8 cellular contexts compared by ENCODE assay signal in the genomic region with DNA sequence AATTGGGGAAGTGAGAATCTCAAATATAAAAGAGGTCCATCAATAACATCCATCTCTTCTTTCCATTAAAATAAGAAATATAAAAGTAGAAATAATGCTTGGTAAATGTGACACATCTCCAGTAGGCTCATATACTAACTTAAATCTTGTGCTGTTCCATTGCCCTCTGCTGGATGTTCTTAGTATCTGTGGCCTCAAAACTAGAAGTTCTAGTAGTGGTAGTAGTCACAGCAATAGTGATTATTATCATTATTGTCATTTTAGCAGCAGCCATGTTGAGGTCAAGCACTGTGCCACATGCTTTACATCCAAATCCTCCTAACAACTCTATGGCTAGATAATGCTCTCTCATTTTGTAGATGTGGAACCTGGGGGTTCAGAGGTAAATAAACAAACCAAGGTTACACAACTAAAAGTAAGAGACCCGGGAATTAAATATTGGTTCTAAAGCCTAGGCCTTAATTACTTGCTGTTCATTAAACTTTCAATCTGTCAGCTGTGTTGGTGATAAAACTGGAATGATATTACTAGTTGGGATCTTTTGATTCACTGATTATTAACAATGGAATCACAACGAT. TPM values are rescaled to one million over a fixed set of nuclear protein-coding genes. Genes with fewer than 3 reads are reported as not detected.
DNase-seq lines count a peak whose midpoint lies in the region; ATAC-seq, FAIRE-seq and TF ChIP-seq lines count a peak whose summit lies in the region.

No MANE protein-coding gene starts in this region.

- FAIRE-seq in endothelial cell of umbilical vein (lab: Jason Lieb, UNC) = peak; percentile 90

- H3K9me1 ChIP-seq in endothelial cell of umbilical vein (replicated peaks; ENCODE audit: control insufficient read depth, extremely low read depth, insufficient read depth, low read length) = no peaks in the 10 kb centered on the region

- no peaks in the 10 kb centered on the region for H3K9me2 ChIP-seq in SU-DHL-6 (replicated peaks; ENCODE audit: insufficient read depth, low read length)

- H3K9me3 ChIP-seq in SU-DHL-6 (ENCODE audit: insufficient read depth, low read length) (no peaks in the 10 kb centered on the region), endothelial cell of umbilical vein (replicated peaks; ENCODE audit: control insufficient read depth, insufficient read depth, low read length) (no peaks in the 10 kb centered on the region)

- POLR2A ChIA-PET in endothelial cell of umbilical vein (lab: Charles Lee) = no interaction called here

- CTCF ChIA-PET in endothelial cell of umbilical vein (lab: Charles Lee) = interaction anchor here (0.9 to 4.9 kb wide), 13 partner anchors 30 to 408 kb away, joined by 3 to 72 read pairs (median 7); a partner anchor contains a TSS

- H3K27ac ChIP-seq in SU-DHL-6 (ENCODE audit: low read depth, low read length) = no peak overlapping the region
- H3K27ac ChIP-seq in endothelial cell of umbilical vein (ENCODE audit: insufficient read depth, low read depth, low read length) = no peak overlapping the region

- peak; percentile 49 for ATAC-seq in HG02852 (IDR thresholded peaks at IDR 0.05; ENCODE audit: unreplicated experiment)

- DNase-seq in A172 (ENCODE audit: low spot score) = peak; percentile 69
- peak; percentile 8 for DNase-seq in GM04503 (ENCODE audit: low read depth)
- peak; percentile 60 for DNase-seq in NCI-H1436 treated with DMSO at 0.1 percent for 48 hours (lab: John Stamatoyannopoulos, UW)
- DNase-seq in endothelial cell of umbilical vein (ENCODE audit: low read depth, low spot score) = peak; percentile 79
- DNase-seq in middle frontal gyrus (ENCODE audit: extremely low spot score, low spot score) = peak; percentile 61
- no peak for DNase-seq in NK-92 treated with Interleukin-12 subunit alpha and Interleukin-12 subunit beta, amount 100 ng/mL, for 24 hours (lab: John Stamatoyannopoulos, UW)

- intact Hi-C loops in endothelial cell of umbilical vein (cut with micrococcal nuclease) = loop anchor here (1.0 to 2.0 kb wide), 6 partner anchors 82 to 407 kb away; no protein-coding TSS in a partner anchor

- dilution Hi-C loops in endothelial cell of umbilical vein (cut with MboI; ENCODE audit: extremely low pct_ligation_motif_present, low sequenced_read_pairs) = no loop called here

- no peaks in the 10 kb centered on the region for H3K27me3 ChIP-seq in SU-DHL-6 (ENCODE audit: low read length)
- H3K27me3 ChIP-seq in endothelial cell of umbilical vein (ENCODE audit: control insufficient read depth in 2 of 2, insufficient read depth in 2 of 2, low read length in 2 of 2) = no peaks in the 10 kb centered on the region

- peak; percentile 89 for TF ChIP-seq CTCF in SU-DHL-6 (IDR thresholded peaks at IDR 0.05; ENCODE audit: insufficient read depth, low read length, poor library complexity, severe bottlenecking)
- TF ChIP-seq CTCF in endothelial cell of umbilical vein (IDR thresholded peaks at IDR 0.05; ENCODE audit: extremely low read depth in 1 of 2, insufficient read depth in 1 of 2, low read depth in 1 of 2, low read length in 2 of 2) = peak; percentile 45 to 52

- H3K4me1 ChIP-seq in endothelial cell of umbilical vein (ENCODE audit: control insufficient read depth, extremely low read depth, insufficient read depth, low read length) = no peaks in the 10 kb centered on the region

- TF ChIP-seq POLR2A in endothelial cell of umbilical vein (IDR thresholded peaks at IDR 0.05; ENCODE audit: low read depth, low read length) = no peak

- H2AFZ ChIP-seq in SU-DHL-6 (ENCODE audit: low read depth, low read length, severe bottlenecking) = peak overlapping the region; percentile 81
- H2AFZ ChIP-seq in endothelial cell of umbilical vein (ENCODE audit: low read depth, low read length) = no peak overlapping the region

- no TSS peak for BruUV-seq in endothelial cell of umbilical vein (replicated peaks; lab: Mats Ljungman, UMichigan)

- peaks cover 8% of the 10 kb centered on the region; the same call in 1 of the 2 replicates for H3F3A ChIP-seq in SU-DHL-6 (ENCODE audit: insufficient read depth)

- H3K4me2 ChIP-seq in SU-DHL-6 (ENCODE audit: low read depth, low read length, poor library complexity, severe bottlenecking) (no peak overlapping the region), endothelial cell of umbilical vein (ENCODE audit: insufficient read depth, low read length) (no peak overlapping the region)

- H3K79me2 ChIP-seq in SU-DHL-6 (ENCODE audit: insufficient read depth, low read length) = no peaks in the 10 kb centered on the region
- H3K79me2 ChIP-seq in endothelial cell of umbilical vein (ENCODE audit: control insufficient read depth, insufficient read depth, low read length) = no peaks in the 10 kb centered on the region

- no peak overlapping the region for H3K9ac ChIP-seq in SU-DHL-6 (ENCODE audit: low read length)
- H3K9ac ChIP-seq in endothelial cell of umbilical vein (replicated peaks; ENCODE audit: extremely low read depth, insufficient read depth, low read length) = no peak overlapping the region

- H4K20me1 ChIP-seq in SU-DHL-6 (ENCODE audit: low read depth, low read length) (no peaks in the 10 kb centered on the region), endothelial cell of umbilical vein (replicated peaks; ENCODE audit: control insufficient read depth, extremely low read depth, insufficient read depth, low read length) (no peaks in the 10 kb centered on the region)

- H3K4me3 ChIP-seq in SU-DHL-6 (ENCODE audit: insufficient read depth, low read length, poor library complexity, severe bottlenecking) = no peak overlapping the region
- no peak overlapping the region for H3K4me3 ChIP-seq in endothelial cell of umbilical vein (replicated peaks in 1 of 3; ENCODE audit: insufficient read depth in 1 of 3, low read depth in 1 of 3, low read length in 3 of 3)

- no peaks in the 10 kb centered on the region for H3K36me3 ChIP-seq in SU-DHL-6 (ENCODE audit: low read length)
- H3K36me3 ChIP-seq in endothelial cell of umbilical vein (ENCODE audit: control insufficient read depth in 2 of 2, extremely low read depth in 1 of 2, insufficient read depth in 2 of 2, low read length in 2 of 2) = no peaks in the 10 kb centered on the region

TF ChIP-seq in endothelial cell of umbilical vein, 7 proteins besides CTCF, POLR2A, EP300 and RAD21:
- no peak for TF ChIP-seq MYC (IDR thresholded peaks at IDR 0.05; ENCODE audit: low read depth, low read length)
- TF ChIP-seq FOS (IDR thresholded peaks at IDR 0.05; ENCODE audit: borderline replicate concordance, insufficient read depth, low read length) = no peak
- peak; percentile 3 for TF ChIP-seq JUN (IDR thresholded peaks at IDR 0.05; ENCODE audit: borderline replicate concordance, insufficient read depth, insufficient read length, low read depth)
- TF ChIP-seq GATA2 (IDR thresholded peaks at IDR 0.05; ENCODE audit: insufficient read depth, insufficient read length, low read depth, low read length) = no peak
- TF ChIP-seq EZH2 (IDR thresholded peaks at IDR 0.05; ENCODE audit: borderline replicate concordance, low read depth, low read length, severe bottlenecking) = no peak

RNA-seq across cellular contexts. Expression of a gene that starts 20.2 kb away (rescaled TPM):
- not detected in 2 replicates for total RNA-seq in A172 (2014; rRNA removed; shearing (Covaris generic))
- total RNA-seq in endothelial cell of umbilical vein = not detected in 2 replicates
- polyA plus RNA-seq in endothelial cell of umbilical vein = not detected in 2 replicates
- not detected in 2 replicates for polyA plus RNA-seq in endothelial cell of umbilical vein (2011; cell fraction: cytosol; rRNA removed)
- polyA plus RNA-seq in endothelial cell of umbilical vein (2011; cell fraction: nucleus; rRNA removed) = not detected in 2 replicates
- not detected in 2 replicates for polyA plus RNA-seq in endothelial cell of umbilical vein (2012)
- not detected in 2 replicates for polyA minus RNA-seq in endothelial cell of umbilical vein
- polyA minus RNA-seq in endothelial cell of umbilical vein (2011; cell fraction: cytosol; rRNA and poly(A)+ RNA removed) = not detected
- not detected in 2 replicates for polyA minus RNA-seq in endothelial cell of umbilical vein (2011; cell fraction: nucleus; rRNA and poly(A)+ RNA removed)

RNA-seq across cellular contexts. Expression of a gene that starts 42.2 kb away (rescaled TPM):
- total RNA-seq in A172 (2014; rRNA removed; shearing (Covaris generic)) = 87.3 and 136 TPM in 2 replicates
- 62.4 TPM in 2 replicates for total RNA-seq in endothelial cell of umbilical vein
- polyA plus RNA-seq in endothelial cell of umbilical vein = 33.0 and 36.0 TPM in 2 replicates
- 42.0 and 43.8 TPM in 2 replicates for polyA plus RNA-seq in endothelial cell of umbilical vein (2011; cell fraction: cytosol; rRNA removed)
- polyA plus RNA-seq in endothelial cell of umbilical vein (2011; cell fraction: nucleus; rRNA removed) = 26.8 and 32.7 TPM in 2 replicates
- polyA plus RNA-seq in endothelial cell of umbilical vein (2012) = 43.0 and 52.2 TPM in 2 replicates
- 21.7 and 23.2 TPM in 2 replicates for polyA minus RNA-seq in endothelial cell of umbilical vein
- 47.1 TPM for polyA minus RNA-seq in endothelial cell of umbilical vein (2011; cell fraction: cytosol; rRNA and poly(A)+ RNA removed)
- polyA minus RNA-seq in endothelial cell of umbilical vein (2011; cell fraction: nucleus; rRNA and poly(A)+ RNA removed) = 29.7 and 38.3 TPM in 2 replicates

RNA-seq across cellular contexts. Expression of a gene that starts 42.3 kb away (rescaled TPM):
- 47.5 and 48.4 TPM in 2 replicates for total RNA-seq in A172 (2014; rRNA removed; shearing (Covaris generic))
- 25.1 and 25.6 TPM in 2 replicates for total RNA-seq in endothelial cell of umbilical vein
- 27.7 and 40.1 TPM in 2 replicates for polyA plus RNA-seq in endothelial cell of umbilical vein
- 19.3 and 19.5 TPM in 2 replicates for polyA plus RNA-seq in endothelial cell of umbilical vein (2011; cell fraction: cytosol; rRNA removed)
- polyA plus RNA-seq in endothelial cell of umbilical vein (2011; cell fraction: nucleus; rRNA removed) = 16.7 and 23.2 TPM in 2 replicates
- 21.0 and 23.6 TPM in 2 replicates for polyA plus RNA-seq in endothelial cell of umbilical vein (2012)
- 39.5 and 43.7 TPM in 2 replicates for polyA minus RNA-seq in endothelial cell of umbilical vein
- 17.6 TPM for polyA minus RNA-seq in endothelial cell of umbilical vein (2011; cell fraction: cytosol; rRNA and poly(A)+ RNA removed)
- polyA minus RNA-seq in endothelial cell of umbilical vein (2011; cell fraction: nucleus; rRNA and poly(A)+ RNA removed) = 18.3 and 30.2 TPM in 2 replicates
